Comparison of ENCODE assay signal across 21 cellular contexts in genomic region chrX:154381271-154381670, GRCh38. TPM values are rescaled to one million over a fixed set of nuclear protein-coding genes. Genes with fewer than 3 reads are reported as not detected.
DNase-seq lines count a peak whose midpoint lies in the region; ATAC-seq, FAIRE-seq and TF ChIP-seq lines count a peak whose summit lies in the region.
"Had no signal": no experiment of that assay in that cellular context is flagged by ENCODE, and none has a peak within 500 bp of the region (broad histone marks: within the 10 kb centered on the region; RNA-seq: fewer than 3 reads in every experiment).

No MANE protein-coding gene starts in this region.

- no peak overlapping the region for H2BK5ac ChIP-seq in neuronal stem cell (ENCODE audit: low read length)

- no peak overlapping the region for H4K91ac ChIP-seq in neuronal stem cell (ENCODE audit: low read depth, low read length, poor library complexity)

- H4K20me1 ChIP-seq in GM23338 (replicated peaks; ENCODE audit: insufficient read depth), result no peaks in the 10 kb centered on the region

- H3K9me3 Mint-ChIP-seq in GM23338, result no peaks in the 10 kb centered on the region
- H3K9me3 Mint-ChIP-seq: activated naive CD8-positive, alpha-beta T cell treated with anti-CD3 and anti-CD28 coated beads, Interleukin-2, amount 10 ng/mL, durations not matched to agents 7 days and 5 days; T-helper 1 cell treated with Interleukin-12 subunit alpha and Interleukin-12 subunit beta and Interleukin-4 antibody, amounts not matched to agents 30 μg/mL and 1 μg/mL, for 36 hours had no signal

- H2BK120ac ChIP-seq in neuronal stem cell (ENCODE audit: low read depth, low read length), result no peak overlapping the region

- no peak overlapping the region for H2AFZ ChIP-seq in GM23338
- H2AFZ ChIP-seq in neuronal stem cell (ENCODE audit: low read length), result no peak overlapping the region

- H2AK5ac ChIP-seq in neuronal stem cell (ENCODE audit: low read depth, low read length), result no peak overlapping the region

- H2BK15ac ChIP-seq in neuronal stem cell (ENCODE audit: low read length), result no peak overlapping the region

- no peak overlapping the region for H3K18ac ChIP-seq in neuronal stem cell (ENCODE audit: low read length)

- H3K4me1 Mint-ChIP-seq in GM23338, result peaks cover 18% of the 10 kb centered on the region

- H3K4me1 ChIP-seq in GM23338 (ENCODE audit: insufficient read depth) (peaks cover 4% of the 10 kb centered on the region; the same call in 1 of the 2 replicates), RWPE2 (ENCODE audit: insufficient read depth, poor library complexity, severe bottlenecking) (peaks cover 8% of the 10 kb centered on the region), esophagus muscularis mucosa (peaks cover 6 to 63% (median 54%) of the 10 kb centered on the region in 4 donors), neuronal stem cell (ENCODE audit: control insufficient read depth in 2 of 2, insufficient read depth in 1 of 2, low read depth in 1 of 2, low read length in 2 of 2) (peaks cover 10 to 18% of the 10 kb centered on the region in 2 donors)

- H3K9ac ChIP-seq in neuronal stem cell (ENCODE audit: low read depth, low read length, poor library complexity), result no peak overlapping the region

- H3K79me2 ChIP-seq in GM23338 (replicated peaks; ENCODE audit: insufficient read depth), result peaks cover 11% of the 10 kb centered on the region

- H3K27me3 ChIP-seq in GM23338 (ENCODE audit: insufficient read depth) (no peaks in the 10 kb centered on the region), RWPE2 (ENCODE audit: insufficient read depth, poor library complexity, severe bottlenecking) (no peaks in the 10 kb centered on the region), esophagus muscularis mucosa (no peaks in the 10 kb centered on the region), neuronal stem cell (ENCODE audit: control insufficient read depth in 3 of 3, insufficient read depth in 3 of 3, low read depth in 1 of 3, low read length in 3 of 3) (no peaks in the 10 kb centered on the region)
- H3K27me3 ChIP-seq: left lung, thyroid gland had no signal

- DNase-seq in GM23338 (ENCODE audit: low spot score) (peak; percentile 79), RWPE2 (ENCODE audit: low spot score) (no peak), esophagus muscularis mucosa (ENCODE audit: extremely low spot score) (no peak), neuronal stem cell (ENCODE audit: low spot score) (no peak), HTR-8/SVneo (ENCODE audit: insufficient read length, low spot score) (no peak), germinal center (ENCODE audit: low spot score) (no peak), retina (no peak)
- DNase-seq: activated CD4-positive, alpha-beta T cell treated with anti-CD3 and anti-CD28 coated beads for 4 hours; activated naive CD8-positive, alpha-beta T cell treated with anti-CD3 and anti-CD28 coated beads, Interleukin-2, amount 10 ng/mL, durations not matched to agents 7 days and 5 days; CD4-positive, CD25-positive, alpha-beta regulatory T cell; GF-D8; left lung; NCI-H1417; NCI-H2081 treated with DMSO at 0.1 percent for 48 hours; stimulated activated CD4-positive, alpha-beta T cell treated with anti-CD3 and anti-CD28 coated beads, Interleukin-2, amount 100 ng/mL, for 48 hours; stimulated activated naive CD4-positive, alpha-beta T cell treated with Interleukin-2 at 50 U/mL for 16 hours; thyroid gland had no signal

- H3K36me3 ChIP-seq in GM23338 (ENCODE audit: insufficient read depth) (no peaks in the 10 kb centered on the region), RWPE2 (ENCODE audit: low read depth) (peaks cover 24% of the 10 kb centered on the region), esophagus muscularis mucosa (peaks cover 0 to 19% (median 3%) of the 10 kb centered on the region in 4 donors), neuronal stem cell (replicated peaks in 1 of 2; ENCODE audit: control insufficient read depth in 2 of 2, insufficient read depth in 2 of 2, low read length in 2 of 2) (peaks cover 0 to 22% of the 10 kb centered on the region in 2 donors)
- H3K36me3 ChIP-seq: left lung, thyroid gland had no signal

- H3K9me3 ChIP-seq in RWPE2 (ENCODE audit: severe bottlenecking) (no peaks in the 10 kb centered on the region), esophagus muscularis mucosa (no peaks in the 10 kb centered on the region), neuronal stem cell (replicated peaks in 1 of 2; ENCODE audit: control insufficient read depth in 2 of 2, insufficient read depth in 1 of 2, low read depth in 1 of 2, low read length in 2 of 2) (no peaks in the 10 kb centered on the region)
- H3K9me3 ChIP-seq: left lung, thyroid gland had no signal

- H3K4me2 ChIP-seq in GM23338 (peak overlapping the region; percentile 62), neuronal stem cell (ENCODE audit: insufficient read depth, low read length, poor library complexity, severe bottlenecking) (peak overlapping the region; percentile 11)

- no peak for TF ChIP-seq EP300 in esophagus muscularis mucosa (IDR thresholded peaks at IDR 0.05)

- no peak overlapping the region for H3K4ac ChIP-seq in neuronal stem cell (ENCODE audit: low read length)

- no peaks in the 10 kb centered on the region for H3F3A ChIP-seq in GM23338 (replicated peaks; ENCODE audit: low read depth)

- 68% methylated on average over 5 of the region's 6 CpGs for WGBS in esophagus muscularis mucosa
- no CpG with 5 or more reads among the region's 6 CpGs for WGBS in neuronal stem cell (ENCODE audit: extremely low coverage in 2 of 2, insufficient read length in 2 of 2, insufficient replicate concordance in 1 of 2), 2 donors

- H3K4me3 ChIP-seq in GM23338, result peak overlapping the region; percentile 34; the same call in 1 of the 2 replicates
- no peak overlapping the region for H3K4me3 ChIP-seq in RWPE2 (ENCODE audit: severe bottlenecking)
- H3K4me3 ChIP-seq in esophagus muscularis mucosa, result no peak overlapping the region
- no peak overlapping the region for H3K4me3 ChIP-seq in neuronal stem cell (ENCODE audit: low read length in 2 of 2)
- H3K4me3 ChIP-seq: smooth muscle cell had no signal

- ATAC-seq in GM23338 (peak; percentile 5), RWPE2 (ENCODE audit: low read depth) (no peak), HG03520 (IDR thresholded peaks at IDR 0.05; ENCODE audit: unreplicated experiment) (no peak)
- ATAC-seq: left lung had no signal

- peaks cover 20% of the 10 kb centered on the region for H3K36me3 Mint-ChIP-seq in GM23338 (ENCODE audit: low read depth)
- H3K36me3 Mint-ChIP-seq: activated naive CD8-positive, alpha-beta T cell treated with anti-CD3 and anti-CD28 coated beads, Interleukin-2, amount 10 ng/mL, durations not matched to agents 7 days and 5 days; CD4-positive, CD25-positive, alpha-beta regulatory T cell had no signal

- no peaks in the 10 kb centered on the region for H3K9me2 ChIP-seq in GM23338 (ENCODE audit: insufficient read depth)

- no peak overlapping the region for H2BK12ac ChIP-seq in neuronal stem cell (ENCODE audit: low read length)

- H3K27ac Mint-ChIP-seq in GM23338, result peak overlapping the region; percentile 80; the same call in 1 of the 2 replicates

- no peak for TF ChIP-seq POLR2A in esophagus muscularis mucosa (IDR thresholded peaks at IDR 0.05; ENCODE audit: low read depth)

- no peak overlapping the region for H3K14ac ChIP-seq in neuronal stem cell (ENCODE audit: low read length)

- TF ChIP-seq CTCF in GM23338 (conservative IDR thresholded peaks at IDR 0.05; ENCODE audit: low read depth in 2 of 2), result no peak
- TF ChIP-seq CTCF in RWPE2 (IDR thresholded peaks at IDR 0.05; ENCODE audit: poor library complexity, severe bottlenecking), result no peak
- TF ChIP-seq CTCF in esophagus muscularis mucosa (IDR thresholded peaks at IDR 0.05), result no peak

- FAIRE-seq in HTR-8/SVneo (lab: Jason Lieb, UNC), result no peak
- FAIRE-seq: endometrium had no signal

- no peak overlapping the region for H3K23ac ChIP-seq in neuronal stem cell (ENCODE audit: low read depth, low read length, poor library complexity)

- intact Hi-C loops in esophagus muscularis mucosa (cut with DNase I), result no loop called here

- no peak overlapping the region for H4K8ac ChIP-seq in neuronal stem cell (ENCODE audit: low read depth, low read length)

- H3K27me3 Mint-ChIP-seq in GM23338 (ENCODE audit: insufficient read depth, low read depth, poor library complexity), result peaks cover 12% of the 10 kb centered on the region
- H3K27me3 Mint-ChIP-seq: activated naive CD8-positive, alpha-beta T cell treated with anti-CD3 and anti-CD28 coated beads, Interleukin-2, amount 10 ng/mL, durations not matched to agents 7 days and 5 days; CD4-positive, CD25-positive, alpha-beta regulatory T cell had no signal

- H3K79me1 ChIP-seq in neuronal stem cell (ENCODE audit: low read depth, low read length), result no peaks in the 10 kb centered on the region

- H3K4me3 Mint-ChIP-seq in GM23338, result peak overlapping the region; percentile 14; the same call in 1 of the 3 replicates

- H3K27ac ChIP-seq in GM23338 (ENCODE audit: low read depth) (peak overlapping the region; percentile 97), RWPE2 (ENCODE audit: poor library complexity, severe bottlenecking) (peak overlapping the region; percentile 76), esophagus muscularis mucosa (replicated peaks in 1 of 4) (peak overlapping the region; percentile 92 to 99 (median 96)), neuronal stem cell (replicated peaks; ENCODE audit: low read length) (no peak overlapping the region)
- H3K27ac ChIP-seq: left lung had no signal

RNA-seq across cellular contexts. Expression of gene EMD, which starts 2.2 kb away (rescaled TPM):
- total RNA-seq in GM23338 (2014; rRNA removed; shearing (Covaris generic)), result 76.0 and 78.6 TPM in 2 replicates
- polyA plus RNA-seq in GM23338 (2016; fragmentation: Nextera tagmentation; extraction: Ambion mirVana), result 74.2 and 78.3 TPM in 2 replicates
- 10 to 100 TPM; 37.0 to 64.7 (median 57.7) TPM for total RNA-seq in esophagus muscularis mucosa
- 55.3 TPM for polyA plus RNA-seq in neuronal stem cell (2013, experiment 1 of 2)
- 56.6 TPM for polyA plus RNA-seq in neuronal stem cell (2013, experiment 2 of 2)

RNA-seq across cellular contexts. Expression of gene FLNA, which starts 6.8 kb away (rescaled TPM):
- total RNA-seq in GM23338 (2014; rRNA removed; shearing (Covaris generic)), result 1,228 and 1,445 TPM in 2 replicates
- polyA plus RNA-seq in GM23338 (2016; fragmentation: Nextera tagmentation; extraction: Ambion mirVana), result 579 and 629 TPM in 2 replicates
- total RNA-seq in esophagus muscularis mucosa, result over 10,000 TPM in 3 of 4 donors, 1,000 to 10,000 TPM in 1; 8,941 to 16,544 (median 12,362) TPM
- polyA plus RNA-seq in neuronal stem cell (2013, experiment 1 of 2), result 215 TPM
- polyA plus RNA-seq in neuronal stem cell (2013, experiment 2 of 2), result 217 TPM

RNA-seq across cellular contexts. Expression of gene RPL10, which starts 16.9 kb away (rescaled TPM):
- total RNA-seq in GM23338 (2014; rRNA removed; shearing (Covaris generic)), result 3,338 and 4,929 TPM in 2 replicates
- 1,696 and 1,721 TPM in 2 replicates for polyA plus RNA-seq in GM23338 (2016; fragmentation: Nextera tagmentation; extraction: Ambion mirVana)
- 1,000 to 10,000 TPM; 2,150 to 7,554 (median 4,519) TPM for total RNA-seq in esophagus muscularis mucosa
- 4,532 TPM for polyA plus RNA-seq in neuronal stem cell (2013, experiment 1 of 2)
- 4,365 TPM for polyA plus RNA-seq in neuronal stem cell (2013, experiment 2 of 2)

RNA-seq across cellular contexts. Expression of gene DNASE1L1, which starts 27.8 kb away (rescaled TPM):
- total RNA-seq in GM23338 (2014; rRNA removed; shearing (Covaris generic)), result 16.0 and 16.1 TPM in 2 replicates
- 3.3 and 4.1 TPM in 2 replicates for polyA plus RNA-seq in GM23338 (2016; fragmentation: Nextera tagmentation; extraction: Ambion mirVana)
- total RNA-seq in esophagus muscularis mucosa, result 10 to 100 TPM; 19.9 to 24.3 (median 22.6) TPM
- polyA plus RNA-seq in neuronal stem cell (2013, experiment 1 of 2), result 15.4 TPM
- 15.1 TPM for polyA plus RNA-seq in neuronal stem cell (2013, experiment 2 of 2)

RNA-seq across cellular contexts. Expression of gene TAFAZZIN, which starts 30.1 kb away (rescaled TPM):
- total RNA-seq in GM23338 (2014; rRNA removed; shearing (Covaris generic)), result 36.0 and 43.3 TPM in 2 replicates
- polyA plus RNA-seq in GM23338 (2016; fragmentation: Nextera tagmentation; extraction: Ambion mirVana), result 24.1 and 26.1 TPM in 2 replicates
- 10 to 100 TPM; 18.6 to 43.6 (median 32.5) TPM for total RNA-seq in esophagus muscularis mucosa
- 26.7 TPM for polyA plus RNA-seq in neuronal stem cell (2013, experiment 1 of 2)
- polyA plus RNA-seq in neuronal stem cell (2013, experiment 2 of 2), result 28.2 TPM
